ENCODE assay signal across 9 cellular contexts in the genomic region with DNA sequence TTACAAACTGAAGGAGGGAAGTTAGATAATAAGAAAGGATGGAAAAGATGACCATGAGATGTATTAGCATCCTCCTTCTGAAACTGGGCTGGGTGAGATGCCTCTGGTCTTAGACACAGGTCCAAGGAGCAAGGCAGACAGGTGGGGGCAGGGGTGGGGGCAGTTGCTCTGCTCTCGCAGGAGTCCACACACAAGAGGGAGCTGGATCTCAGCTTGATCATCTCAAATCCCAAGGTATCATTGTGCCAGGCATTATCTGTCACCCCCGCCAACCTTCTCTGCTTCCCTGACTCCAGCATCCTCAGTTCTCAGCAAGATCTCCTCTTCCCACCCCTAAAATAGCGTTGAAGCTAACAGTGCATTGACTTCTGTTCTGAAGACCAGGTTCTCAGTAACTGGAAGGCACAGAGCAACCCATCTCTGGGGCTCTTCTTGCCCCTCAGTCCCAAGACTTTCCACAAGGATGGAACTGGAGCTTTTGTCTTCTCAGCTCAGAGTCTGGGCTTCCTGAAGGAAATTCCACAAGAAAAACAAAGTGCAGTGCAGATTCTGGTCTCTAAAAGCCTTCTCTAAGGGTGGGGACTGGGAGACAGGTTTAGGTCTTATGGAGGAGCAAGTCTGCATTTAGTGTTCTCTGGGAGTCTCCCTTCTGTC. TPM values are rescaled to one million over a fixed set of nuclear protein-coding genes. Genes with fewer than 3 reads are reported as not detected.
A peak's percentile ranks its signal among the peaks of the same experiment; 100 is the strongest.
DNase-seq lines count a peak whose midpoint lies in the region; ATAC-seq lines count a peak whose summit lies in the region.
"Had no signal": no experiment of that assay in that cellular context is flagged by ENCODE, and none has a peak within 500 bp of the region (broad histone marks: within the 10 kb centered on the region; RNA-seq: fewer than 3 reads in every experiment).

No MANE protein-coding gene starts in this region.

- peak overlapping the region; percentile 93 for H3K9ac ChIP-seq in iPS-20b (ENCODE audit: low read depth, low read length)
- peak overlapping the region; percentile 79 to 94 for H3K9ac ChIP-seq in stomach smooth muscle (ENCODE audit: low read length in 2 of 2)

- H3K4me1 Mint-ChIP-seq in activated T-helper 17 cell treated with anti-CD3 and anti-CD28 coated beads, Interleukin-2, amount 50 U/mL, for 72 hours = peaks cover 49% of the 10 kb centered on the region

- H3K27me3 ChIP-seq in iPS-20b (ENCODE audit: insufficient read depth, low read length) (no peaks in the 10 kb centered on the region), stomach smooth muscle (ENCODE audit: control insufficient read depth in 1 of 2, insufficient read depth in 2 of 2, low read length in 2 of 2) (no peaks in the 10 kb centered on the region)

- H3K9me3 ChIP-seq in iPS-20b (ENCODE audit: insufficient read depth, low read depth, low read length) (no peaks in the 10 kb centered on the region), stomach smooth muscle (ENCODE audit: control insufficient read depth in 2 of 2, low read length in 2 of 2) (no peaks in the 10 kb centered on the region)

- H3K36me3 ChIP-seq in iPS-20b (ENCODE audit: insufficient read depth, low read depth, low read length) (peaks cover 12% of the 10 kb centered on the region; the same call in 1 of the 2 replicates), stomach smooth muscle (ENCODE audit: control insufficient read depth in 2 of 2, insufficient read depth in 2 of 2, low read length in 2 of 2) (peaks cover 0 to 5% of the 10 kb centered on the region in 2 donors)

- H3K4me3 Mint-ChIP-seq in activated T-helper 17 cell treated with anti-CD3 and anti-CD28 coated beads, Interleukin-2, amount 50 U/mL, for 72 hours = peak overlapping the region; percentile 97

- H3K27ac ChIP-seq in iPS-20b (ENCODE audit: low read length) = no peak overlapping the region
- peak overlapping the region; percentile 85 for H3K27ac ChIP-seq in stomach smooth muscle (ENCODE audit: low read length)

- H3K9me3 Mint-ChIP-seq in activated T-helper 17 cell treated with anti-CD3 and anti-CD28 coated beads, Interleukin-2, amount 50 U/mL, for 72 hours = no peaks in the 10 kb centered on the region

- H3K36me3 Mint-ChIP-seq in activated T-helper 17 cell treated with anti-CD3 and anti-CD28 coated beads, Interleukin-2, amount 50 U/mL, for 72 hours (ENCODE audit: low read depth) = peaks cover 82% of the 10 kb centered on the region

- peak; percentile 27 for DNase-seq in NCI-H82 (lab: John Stamatoyannopoulos, UW)
- DNase-seq in NCI-H82 treated with DMSO at 0.1 percent for 48 hours (lab: John Stamatoyannopoulos, UW; ENCODE audit: unreplicated experiment) = no peak
- DNase-seq in DMS79 (lab: John Stamatoyannopoulos, UW) = no peak
- no peak for DNase-seq in kidney tubule cell (ENCODE audit: low spot score)
- DNase-seq in NCI-H2029 treated with DMSO at 0.1 percent for 48 hours (lab: John Stamatoyannopoulos, UW) = no peak
- DNase-seq: activated CD4-positive, alpha-beta T cell treated with anti-CD3 and anti-CD28 coated beads, Interleukin-2, amount 50 U/mL, for 4 hours had no signal

- H3K4me3 ChIP-seq in iPS-20b (ENCODE audit: low read length) (peak overlapping the region; percentile 79), stomach smooth muscle (ENCODE audit: low read length in 2 of 2) (peak overlapping the region; percentile 83 to 87)

- no peak for ATAC-seq in activated T-helper 17 cell treated with anti-CD3 and anti-CD28 coated beads, Interleukin-2, amount 50 U/mL, for 72 hours (replicated peaks)

- H3K27me3 Mint-ChIP-seq in activated T-helper 17 cell treated with anti-CD3 and anti-CD28 coated beads, Interleukin-2, amount 50 U/mL, for 72 hours = no peaks in the 10 kb centered on the region

- H3K27ac Mint-ChIP-seq in activated T-helper 17 cell treated with anti-CD3 and anti-CD28 coated beads, Interleukin-2, amount 50 U/mL, for 72 hours = peak overlapping the region; percentile 98

- H3K4me1 ChIP-seq in iPS-20b (ENCODE audit: insufficient read depth, low read length) (peaks cover 10% of the 10 kb centered on the region), stomach smooth muscle (ENCODE audit: control insufficient read depth, insufficient read depth, low read length) (peaks cover 27% of the 10 kb centered on the region)

RNA-seq across cellular contexts. Expression of gene FLOT2, which starts 1.6 kb away (rescaled TPM):
- total RNA-seq in activated T-helper 17 cell treated with anti-CD3 and anti-CD28 coated beads, Interleukin-2, amount 50 U/mL, for 72 hours = 100 to 1,000 TPM in 1 of 2 donors, 10 to 100 TPM in 1; 85.8 to 113 TPM

RNA-seq across cellular contexts. Expression of gene DHRS13, which starts 7.0 kb away (rescaled TPM):
- 10 to 100 TPM; 24.9 to 82.1 TPM for total RNA-seq in activated T-helper 17 cell treated with anti-CD3 and anti-CD28 coated beads, Interleukin-2, amount 50 U/mL, for 72 hours

RNA-seq across cellular contexts. Expression of gene ERAL1, which starts 41.1 kb away (rescaled TPM):
- 10 to 100 TPM; 38.2 to 60.2 TPM for total RNA-seq in activated T-helper 17 cell treated with anti-CD3 and anti-CD28 coated beads, Interleukin-2, amount 50 U/mL, for 72 hours

RNA-seq across cellular contexts. Expression of gene FAM222B, which starts 53.3 kb away (rescaled TPM):
- 10 to 100 TPM; 18.7 to 25.1 TPM for total RNA-seq in activated T-helper 17 cell treated with anti-CD3 and anti-CD28 coated beads, Interleukin-2, amount 50 U/mL, for 72 hours

RNA-seq across cellular contexts. Expression of gene PHF12, which starts 55.4 kb away (rescaled TPM):
- total RNA-seq in activated T-helper 17 cell treated with anti-CD3 and anti-CD28 coated beads, Interleukin-2, amount 50 U/mL, for 72 hours = 10 to 100 TPM; 56.9 to 60.2 TPM
